In the genomic region with DNA sequence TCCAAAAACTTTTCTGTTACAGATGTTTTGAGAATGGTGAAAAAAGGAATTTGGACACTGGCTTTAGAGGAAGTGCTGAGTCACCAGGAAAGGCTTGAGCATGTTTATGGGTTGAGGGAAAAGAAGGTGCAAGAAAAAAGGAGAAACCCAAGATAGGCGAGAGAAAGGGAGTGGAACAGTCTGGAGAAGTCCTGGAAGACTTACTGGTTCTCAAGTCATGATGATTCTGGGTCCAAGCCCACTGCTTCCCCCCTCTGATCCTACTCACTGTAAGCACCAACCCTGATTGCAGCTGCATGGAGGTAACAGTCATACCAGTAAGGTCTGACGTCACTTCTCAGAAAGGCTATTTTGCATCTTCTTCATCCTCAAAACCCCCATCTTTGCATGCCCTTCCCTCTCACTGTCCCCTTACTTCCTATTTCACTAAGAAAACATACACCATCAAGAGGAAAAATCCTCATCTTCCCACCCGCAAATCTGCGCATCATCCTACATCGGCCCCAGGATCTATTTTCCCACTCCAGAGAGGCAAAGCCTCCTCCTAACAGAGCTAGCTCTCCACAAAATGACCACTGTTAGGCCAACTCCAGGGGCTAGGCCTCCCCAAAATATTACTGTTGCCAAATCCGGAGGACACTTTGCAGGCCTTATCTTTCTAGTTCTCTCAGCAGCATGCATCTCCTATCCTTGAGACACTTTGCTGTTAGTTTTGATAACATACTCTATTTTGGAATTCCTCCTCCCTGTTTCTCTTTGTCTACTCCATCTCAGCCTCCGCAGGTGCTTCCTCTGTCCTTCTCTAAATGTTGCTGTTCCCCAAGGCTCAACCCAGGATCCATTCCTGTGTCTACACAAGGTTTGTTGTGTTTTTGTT, we compare ENCODE assay signal across 8 cellular contexts. TPM values are rescaled to one million over a fixed set of nuclear protein-coding genes. Genes with fewer than 3 reads are reported as not detected.
DNase-seq lines count a peak whose midpoint lies in the region; ATAC-seq, FAIRE-seq and TF ChIP-seq lines count a peak whose summit lies in the region.

No MANE protein-coding gene starts in this region.

- H4K20me1 ChIP-seq in HepG2 (ENCODE audit: insufficient read depth, low read length): peaks cover 6% of the 10 kb centered on the region; the same call in 1 of the 2 replicates

- no peak for FAIRE-seq in HepG2 (lab: Jason Lieb, UNC)

- intact Hi-C loops in HepG2 (cut with micrococcal nuclease; ENCODE audit: unreplicated experiment) (loop anchor here (5.0 kb wide), 2 partner anchors 32 to 82 kb away; no protein-coding TSS in a partner anchor), right lobe of liver (cut with DNase I) (no loop called here), tibial artery (cut with DNase I; ENCODE audit: low total_unique reads) (loop anchor here (5.0 kb wide), 1 partner anchor 358 kb away; no protein-coding TSS in a partner anchor)

- H3K36me3 ChIP-seq in HepG2 (replicated peaks in 1 of 2; ENCODE audit: control insufficient read depth in 1 of 2, insufficient read depth in 2 of 2, low read length in 2 of 2) (no peaks in the 10 kb centered on the region), right lobe of liver (no peaks in the 10 kb centered on the region), tibial artery (no peaks in the 10 kb centered on the region)

- H3K27me3 ChIP-seq in HepG2 (ENCODE audit: control insufficient read depth in 1 of 2, insufficient read depth in 2 of 2, low read length in 2 of 2) (peaks cover 0 to 1% of the 10 kb centered on the region in 2 experiments; a peak in 3 of 5 replicates), right lobe of liver (no peaks in the 10 kb centered on the region), tibial artery (no peaks in the 10 kb centered on the region)

- ATAC-seq in HepG2 (no peak), right lobe of liver (no peak), HG02870 (IDR thresholded peaks at IDR 0.05; ENCODE audit: unreplicated experiment) (peak; percentile 54)

- in situ Hi-C loops in HepG2 (cut with HindIII; ENCODE audit: extremely low pct_ligation_motif_present, low pct_unique_long_range_greater_than_20kb): no loop called here

- peak overlapping the region; percentile 32; the same call in 1 of the 2 replicates for H3K4me2 ChIP-seq in HepG2 (ENCODE audit: low read depth, low read length)

- peak overlapping the region; percentile 57 for H2AFZ ChIP-seq in HepG2 (ENCODE audit: low read length)

- no peak for TF ChIP-seq POLR2A in HepG2 (IDR thresholded peaks at IDR 0.05; ENCODE audit: insufficient read depth in 1 of 2, low read depth in 2 of 2, low read length in 2 of 2)
- TF ChIP-seq POLR2A in right lobe of liver (IDR thresholded peaks at IDR 0.05): no peak

- CTCF ChIA-PET in HepG2 (lab: Yijun Ruan, JAX; ENCODE audit: low intra/inter-chr PET ratio, low total read pairs): no interaction called here

- no peak for TF ChIP-seq EP300 in HepG2 (IDR thresholded peaks at IDR 0.05; ENCODE audit: low read depth in 2 of 2, low read length in 2 of 2)
- TF ChIP-seq EP300 in HepG2 (CRISPR knock-in tag; IDR thresholded peaks at IDR 0.05; ENCODE audit: borderline replicate concordance): no peak

- H3K9ac ChIP-seq in HepG2 (ENCODE audit: insufficient read depth, low read depth, low read length): no peak overlapping the region

- H3K79me2 ChIP-seq in HepG2 (ENCODE audit: insufficient read depth, low read length): peaks cover 13% of the 10 kb centered on the region

- POLR2A ChIA-PET in HepG2 (lab: Yijun Ruan, JAX): no interaction called here

- H3K27ac ChIP-seq in HepG2 (ENCODE audit: extremely low read length, insufficient read depth, low read length): no peak overlapping the region
- peak overlapping the region in 1 of 3 donors; percentile 6 for H3K27ac ChIP-seq in right lobe of liver
- peak overlapping the region; percentile 95 to 96 for H3K27ac ChIP-seq in tibial artery

- H3K4me3 ChIP-seq in HepG2 (replicated peaks in 1 of 3; ENCODE audit: insufficient read depth in 1 of 3, low read depth in 2 of 3, low read length in 3 of 3): no peak overlapping the region
- no peak overlapping the region for H3K4me3 ChIP-seq in right lobe of liver
- peak overlapping the region; percentile 10; the same call in 1 of the 2 replicates for H3K4me3 ChIP-seq in WI38 (ENCODE audit: low read depth, low read length)
- H3K4me3 ChIP-seq in tibial artery: no peak overlapping the region

- TF ChIP-seq RAD21 in HepG2 (CRISPR knock-in tag; IDR thresholded peaks at IDR 0.05): no peak

- H3K9me3 ChIP-seq in HepG2 (ENCODE audit: low read length): no peaks in the 10 kb centered on the region
- H3K9me3 ChIP-seq in right lobe of liver: no peaks in the 10 kb centered on the region
- H3K9me3 ChIP-seq in tibial artery: no peaks in the 10 kb centered on the region

- no TSS peak for BruUV-seq in HepG2 (replicated peaks; lab: Mats Ljungman, UMichigan)

- TF ChIP-seq CTCF in HepG2 (CRISPR knock-in tag; IDR thresholded peaks at IDR 0.05) (no peak), right lobe of liver (IDR thresholded peaks at IDR 0.05) (no peak), WI38 (IDR thresholded peaks at IDR 0.05; ENCODE audit: low read depth, low read length) (no peak), tibial artery (IDR thresholded peaks at IDR 0.05) (no peak)

- WGBS in HepG2 (ENCODE audit: low lambda C conversion rate): 78% methylated on average over 7 of the region's 7 CpGs
- 75% methylated on average over 7 of the region's 7 CpGs for WGBS in right lobe of liver (ENCODE audit: insufficient coverage, low coverage, low lambda C conversion rate, missing lambda C conversion rate)

- peaks cover 62% of the 10 kb centered on the region for H3K4me1 ChIP-seq in HepG2 (ENCODE audit: insufficient read depth, low read length)
- H3K4me1 ChIP-seq in right lobe of liver: peaks cover 0 to 41% (median 8%) of the 10 kb centered on the region in 4 donors
- H3K4me1 ChIP-seq in tibial artery: peaks cover 0 to 59% (median 33%) of the 10 kb centered on the region in 4 donors

- no peak for DNase-seq in HepG2 (ENCODE audit: low spot score)
- DNase-seq in right lobe of liver: no peak
- no peak for DNase-seq in tibial artery
- DNase-seq in putamen (ENCODE audit: low spot score): no peak
- DNase-seq in AG08395 (ENCODE audit: low spot score): no peak
- no peak for DNase-seq in effector CD8-positive, alpha-beta T cell (lab: John Stamatoyannopoulos, UW)

TF ChIP-seq in HepG2, 621 proteins besides CTCF, POLR2A, EP300 and RAD21:
- TF ChIP-seq NFE2L2 (IDR thresholded peaks at IDR 0.05; ENCODE audit: low read length) (peak; percentile 82), ATF7 (IDR thresholded peaks at IDR 0.05) (peak; percentile 77), ATF7 (CRISPR knock-in tag; IDR thresholded peaks at IDR 0.05) (no peak), MAFF (IDR thresholded peaks at IDR 0.05; ENCODE audit: low read depth, low read length) (peak; percentile 76), MAFK (conservative IDR thresholded peaks at IDR 0.05 in 1 of 2, IDR thresholded peaks at IDR 0.05 in 1 of 2; ENCODE audit: low read length in 2 of 2) (peak; percentile 78 to 82), CREB1 (IDR thresholded peaks at IDR 0.05) (peak; percentile 88), CREB1 (CRISPR knock-in tag; IDR thresholded peaks at IDR 0.05) (no peak)
- TF ChIP-seq, protein P1, sequence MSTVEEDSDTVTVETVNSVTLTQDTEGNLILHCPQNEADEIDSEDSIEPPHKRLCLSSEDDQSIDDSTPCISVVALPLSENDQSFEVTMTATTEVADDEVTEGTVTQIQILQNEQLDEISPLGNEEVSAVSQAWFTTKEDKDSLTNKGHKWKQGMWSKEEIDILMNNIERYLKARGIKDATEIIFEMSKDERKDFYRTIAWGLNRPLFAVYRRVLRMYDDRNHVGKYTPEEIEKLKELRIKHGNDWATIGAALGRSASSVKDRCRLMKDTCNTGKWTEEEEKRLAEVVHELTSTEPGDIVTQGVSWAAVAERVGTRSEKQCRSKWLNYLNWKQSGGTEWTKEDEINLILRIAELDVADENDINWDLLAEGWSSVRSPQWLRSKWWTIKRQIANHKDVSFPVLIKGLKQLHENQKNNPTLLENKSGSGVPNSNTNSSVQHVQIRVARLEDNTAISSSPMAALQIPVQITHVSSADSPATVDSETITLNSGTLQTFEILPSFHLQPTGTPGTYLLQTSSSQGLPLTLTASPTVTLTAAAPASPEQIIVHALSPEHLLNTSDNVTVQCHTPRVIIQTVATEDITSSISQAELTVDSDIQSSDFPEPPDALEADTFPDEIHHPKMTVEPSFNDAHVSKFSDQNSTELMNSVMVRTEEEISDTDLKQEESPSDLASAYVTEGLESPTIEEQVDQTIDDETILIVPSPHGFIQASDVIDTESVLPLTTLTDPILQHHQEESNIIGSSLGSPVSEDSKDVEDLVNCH (CRISPR knock-in tag; IDR thresholded peaks at IDR 0.05): no peak

RNA-seq across cellular contexts. Expression of a gene that starts 3.2 kb away (rescaled TPM):
- total RNA-seq in HepG2 (2016; rRNA removed; fragmentation: Illumina TruSeq; extraction: Trizol) (80.8 and 82.6 TPM in 2 replicates), right lobe of liver (100 to 1,000 TPM; 109 to 172 (median 145) TPM)
- total RNA-seq in HepG2 (2016; cell fraction: cytosol; rRNA removed; fragmentation: Illumina TruSeq; extraction: Trizol; ENCODE audit: low read depth): 24.1 and 34.0 TPM in 2 replicates
- 77.1 and 79.8 TPM in 2 replicates for total RNA-seq in HepG2 (2016; cell fraction: insoluble cytoplasmic fraction; rRNA removed; fragmentation: Illumina TruSeq; extraction: Trizol)
- 63.8 and 77.4 TPM in 2 replicates for total RNA-seq in HepG2 (2016; cell fraction: membrane; rRNA removed; fragmentation: Illumina TruSeq; extraction: Trizol)
- total RNA-seq in HepG2 (2016; cell fraction: nucleus; rRNA removed; fragmentation: Illumina TruSeq; extraction: Trizol): 96.6 and 107 TPM in 2 replicates
- 34.8 and 44.9 TPM in 2 replicates for polyA plus RNA-seq in HepG2 (2011; rRNA removed)
- 14.3 and 23.1 TPM in 2 replicates for polyA plus RNA-seq in HepG2 (2011; cell fraction: cytosol; rRNA removed)
- polyA plus RNA-seq in HepG2 (2011; cell fraction: nucleus; rRNA removed): 23.0 and 36.3 TPM in 2 replicates
- 42.7 and 47.6 TPM in 2 replicates for polyA plus RNA-seq in HepG2 (2012)
- 1.1 and 1.3 TPM in 2 replicates for polyA plus RNA-seq in HepG2 (2016; cell fraction: cytosol; fragmentation: Illumina TruSeq; extraction: Trizol; ENCODE audit: low read depth)
- 25.7 and 29.2 TPM in 2 replicates for polyA plus RNA-seq in HepG2 (2016; cell fraction: insoluble cytoplasmic fraction; fragmentation: Illumina TruSeq; extraction: Trizol; ENCODE audit: low read depth)
- polyA plus RNA-seq in HepG2 (2016; cell fraction: membrane; fragmentation: Illumina TruSeq; extraction: Trizol; ENCODE audit: low read depth): 7.0 and 8.6 TPM in 2 replicates
- polyA plus RNA-seq in HepG2 (2016; cell fraction: nucleus; fragmentation: Illumina TruSeq; extraction: Trizol; ENCODE audit: insufficient read depth, low read depth): 50.7 and 55.8 TPM in 2 replicates
- polyA minus RNA-seq in HepG2 (2011; rRNA and poly(A)+ RNA removed; ENCODE audit: low replicate concordance): 73.3 and 126 TPM in 2 replicates
- polyA minus RNA-seq in HepG2 (2011; cell fraction: cytosol; rRNA and poly(A)+ RNA removed): 74.1 and 95.7 TPM in 2 replicates
- polyA minus RNA-seq in HepG2 (2011; cell fraction: nucleus; rRNA and poly(A)+ RNA removed): 164 and 199 TPM in 2 replicates

Comparison
In these comparisons a context has a peak if more than half of its experiments do, and no peak if none do; other contexts are left out.
1. intact Hi-C loops: an anchor here in HepG2 (5.0 kb wide) and tibial artery (5.0 kb wide); none called in right lobe of liver.